ENCODE assay signal across 8 cellular contexts in the genomic region with DNA sequence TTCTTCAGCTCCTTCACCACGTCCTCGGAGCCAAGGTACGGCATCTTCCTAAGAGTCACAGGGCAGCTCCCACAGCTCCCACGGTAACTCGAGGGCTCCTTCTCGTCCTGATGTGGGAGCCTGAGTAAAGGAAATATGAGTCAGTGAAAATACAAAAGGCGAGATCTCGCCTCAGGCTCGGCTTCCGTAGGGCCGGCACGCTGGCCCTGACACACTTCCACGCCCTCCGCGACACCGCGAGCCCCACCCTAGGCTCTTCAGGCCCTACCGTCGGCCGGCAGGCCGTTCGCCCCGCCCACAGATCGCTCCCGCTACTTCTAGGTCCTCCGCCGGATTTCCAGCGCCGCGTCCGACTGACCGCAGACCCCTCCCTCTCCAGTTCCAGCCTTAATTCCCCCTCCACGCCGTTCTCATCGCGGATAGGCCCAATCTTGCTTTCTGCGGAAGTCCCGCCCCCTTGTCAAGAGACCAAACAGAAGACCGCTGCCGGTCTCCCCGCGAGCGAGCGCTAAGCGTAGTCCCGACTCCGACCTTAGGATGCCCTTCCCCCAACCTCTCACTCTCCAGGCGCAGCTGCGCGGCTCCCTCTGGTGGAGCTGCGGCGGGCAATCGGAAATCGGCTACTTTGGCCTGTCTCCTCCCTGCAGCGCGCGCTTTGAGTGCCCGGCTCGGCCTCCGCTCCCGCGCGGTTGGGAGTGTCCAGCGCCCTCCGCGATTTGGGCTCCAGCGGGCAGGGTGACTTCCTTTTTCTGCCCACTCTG. TPM values are rescaled to one million over a fixed set of nuclear protein-coding genes. Genes with fewer than 3 reads are reported as not detected.
A peak's percentile ranks its signal among the peaks of the same experiment; 100 is the strongest.
DNase-seq lines count a peak whose midpoint lies in the region; ATAC-seq and TF ChIP-seq lines count a peak whose summit lies in the region.

Gene AP4B1, minus strand, starts transcription at position 126 of the 761 bp plus-strand sequence. Its CDS starts 82 bp downstream, at position 44.
Gene DCLRE1B, plus strand, starts transcription at position 653 of the 761 bp plus-strand sequence. CDS start 261 bp downstream, outside the sequence.

- TF ChIP-seq EP300 in Ishikawa (IDR thresholded peaks at IDR 0.05; ENCODE audit: borderline replicate concordance) = no peak

- peak; percentile 69 for TF ChIP-seq RAD21 in Ishikawa (IDR thresholded peaks at IDR 0.05; ENCODE audit: low read depth)

- DNase-seq in DMS53 (lab: John Stamatoyannopoulos, UW) (peak; percentile 100), OCI-M2 (lab: John Stamatoyannopoulos, UW; ENCODE audit: unreplicated experiment) (peak; percentile 78), activated T-cell treated with anti-CD3 and anti-CD28 coated beads for 4 hours (peak; percentile 93), epithelial cell of prostate (ENCODE audit: low read depth, low spot score) (peak; percentile 98), mucosa of gallbladder (ENCODE audit: low spot score) (peak; percentile 99)
- peak; percentile 88 to 95 for DNase-seq in stimulated activated CD8-positive, alpha-beta memory T cell treated with anti-CD3 and anti-CD28 coated beads, Interleukin-4, amount 100 ng/mL, for 4 hours (ENCODE audit: low read depth in 2 of 2, low spot score in 1 of 2)

- peak; percentile 88 for ATAC-seq in GM21576 (IDR thresholded peaks at IDR 0.05; ENCODE audit: unreplicated experiment)

- peak within 1 kb of the TSS; percentile 84 for H3K27ac ChIP-seq in epithelial cell of prostate

TF ChIP-seq in Ishikawa, 13 proteins besides CTCF, POLR2A, EP300 and RAD21:
- TF ChIP-seq TCF12 (IDR thresholded peaks at IDR 0.05; ENCODE audit: low read depth) (peak; percentile 76), CREB1 (IDR thresholded peaks at IDR 0.05; ENCODE audit: low read depth) (peak; percentile 22; the same call in 1 of the 2 replicates), TAF1 (IDR thresholded peaks at IDR 0.05; ENCODE audit: low read depth) (peak; percentile 62; the same call in 1 of the 2 replicates), EGR1 (IDR thresholded peaks at IDR 0.05) (0 out of 2 replicates have a peak, but pooled peaks have one; percentile 26), USF1 (IDR thresholded peaks at IDR 0.05) (no peak), TEAD4 (IDR thresholded peaks at IDR 0.05) (peak; percentile 34; the same call in 1 of the 2 replicates), CEBPB (IDR thresholded peaks at IDR 0.05) (no peak), ZBTB7A (IDR thresholded peaks at IDR 0.05; ENCODE audit: low read depth) (0 out of 2 replicates have a peak, but pooled peaks have one; percentile 59), FOXM1 (IDR thresholded peaks at IDR 0.05; ENCODE audit: borderline replicate concordance, low read depth) (no peak), YY1 (IDR thresholded peaks at IDR 0.05; ENCODE audit: low read depth) (peak; percentile 80), REST (IDR thresholded peaks at IDR 0.05; ENCODE audit: low read depth) (no peak), NFIC (IDR thresholded peaks at IDR 0.05) (0 out of 2 replicates have a peak, but pooled peaks have one; percentile 9)
- TF ChIP-seq, protein P1, sequence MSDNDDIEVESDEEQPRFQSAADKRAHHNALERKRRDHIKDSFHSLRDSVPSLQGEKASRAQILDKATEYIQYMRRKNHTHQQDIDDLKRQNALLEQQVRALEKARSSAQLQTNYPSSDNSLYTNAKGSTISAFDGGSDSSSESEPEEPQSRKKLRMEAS (IDR thresholded peaks at IDR 0.05) = no peak; the same call in none of the 2 replicates
TF ChIP-seq in Ishikawa: peak in this region for 8.

RNA-seq across cellular contexts. Expression of gene AP4B1, which starts in this region (rescaled TPM):
- total RNA-seq in mucosa of gallbladder = 21.5 TPM

RNA-seq across cellular contexts. Expression of gene DCLRE1B, which starts in this region (rescaled TPM):
- total RNA-seq in mucosa of gallbladder = 6.0 TPM

Comparison
In these comparisons a context has a peak if more than half of its experiments do, and no peak if none do; other contexts are left out.
1. Peak in every context shown above with its lines: DNase-seq, ATAC-seq and H3K27ac ChIP-seq.